ENCODE assay signal across 2 cellular contexts in the genomic region with DNA sequence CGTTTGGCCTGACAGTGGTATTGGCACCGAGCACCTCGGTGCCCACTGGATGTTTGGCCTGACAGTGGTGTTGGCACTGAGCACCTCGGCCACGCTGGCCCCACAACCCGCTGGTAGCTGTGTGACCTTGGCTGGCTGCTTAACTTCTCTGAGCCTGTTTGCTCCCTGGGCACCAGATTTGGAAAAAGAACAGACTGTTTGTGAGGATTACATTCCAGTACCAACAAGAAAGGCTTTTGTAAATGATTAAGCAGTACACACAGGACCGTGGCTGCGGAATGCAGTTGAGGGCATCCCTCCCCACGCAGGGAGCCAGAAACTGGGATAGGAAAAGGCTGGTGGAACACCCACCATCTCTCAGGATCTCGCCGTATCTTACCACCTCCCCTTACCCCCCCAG.
TF ChIP-seq lines count a peak whose summit lies in the region.

No MANE protein-coding gene starts in this region.

TF ChIP-seq in HCT116, 20 proteins besides CTCF, POLR2A, EP300 and RAD21 (continued from another document):
- TF ChIP-seq, protein P1, sequence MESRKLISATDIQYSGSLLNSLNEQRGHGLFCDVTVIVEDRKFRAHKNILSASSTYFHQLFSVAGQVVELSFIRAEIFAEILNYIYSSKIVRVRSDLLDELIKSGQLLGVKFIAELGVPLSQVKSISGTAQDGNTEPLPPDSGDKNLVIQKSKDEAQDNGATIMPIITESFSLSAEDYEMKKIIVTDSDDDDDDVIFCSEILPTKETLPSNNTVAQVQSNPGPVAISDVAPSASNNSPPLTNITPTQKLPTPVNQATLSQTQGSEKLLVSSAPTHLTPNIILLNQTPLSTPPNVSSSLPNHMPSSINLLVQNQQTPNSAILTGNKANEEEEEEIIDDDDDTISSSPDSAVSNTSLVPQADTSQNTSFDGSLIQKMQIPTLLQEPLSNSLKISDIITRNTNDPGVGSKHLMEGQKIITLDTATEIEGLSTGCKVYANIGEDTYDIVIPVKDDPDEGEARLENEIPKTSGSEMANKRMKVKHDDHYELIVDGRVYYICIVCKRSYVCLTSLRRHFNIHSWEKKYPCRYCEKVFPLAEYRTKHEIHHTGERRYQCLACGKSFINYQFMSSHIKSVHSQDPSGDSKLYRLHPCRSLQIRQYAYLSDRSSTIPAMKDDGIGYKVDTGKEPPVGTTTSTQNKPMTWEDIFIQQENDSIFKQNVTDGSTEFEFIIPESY (IDR thresholded peaks at IDR 0.05; ENCODE audit: extremely low read depth, insufficient replicate concordance, low read length) = no peak
- TF ChIP-seq, protein P2, sequence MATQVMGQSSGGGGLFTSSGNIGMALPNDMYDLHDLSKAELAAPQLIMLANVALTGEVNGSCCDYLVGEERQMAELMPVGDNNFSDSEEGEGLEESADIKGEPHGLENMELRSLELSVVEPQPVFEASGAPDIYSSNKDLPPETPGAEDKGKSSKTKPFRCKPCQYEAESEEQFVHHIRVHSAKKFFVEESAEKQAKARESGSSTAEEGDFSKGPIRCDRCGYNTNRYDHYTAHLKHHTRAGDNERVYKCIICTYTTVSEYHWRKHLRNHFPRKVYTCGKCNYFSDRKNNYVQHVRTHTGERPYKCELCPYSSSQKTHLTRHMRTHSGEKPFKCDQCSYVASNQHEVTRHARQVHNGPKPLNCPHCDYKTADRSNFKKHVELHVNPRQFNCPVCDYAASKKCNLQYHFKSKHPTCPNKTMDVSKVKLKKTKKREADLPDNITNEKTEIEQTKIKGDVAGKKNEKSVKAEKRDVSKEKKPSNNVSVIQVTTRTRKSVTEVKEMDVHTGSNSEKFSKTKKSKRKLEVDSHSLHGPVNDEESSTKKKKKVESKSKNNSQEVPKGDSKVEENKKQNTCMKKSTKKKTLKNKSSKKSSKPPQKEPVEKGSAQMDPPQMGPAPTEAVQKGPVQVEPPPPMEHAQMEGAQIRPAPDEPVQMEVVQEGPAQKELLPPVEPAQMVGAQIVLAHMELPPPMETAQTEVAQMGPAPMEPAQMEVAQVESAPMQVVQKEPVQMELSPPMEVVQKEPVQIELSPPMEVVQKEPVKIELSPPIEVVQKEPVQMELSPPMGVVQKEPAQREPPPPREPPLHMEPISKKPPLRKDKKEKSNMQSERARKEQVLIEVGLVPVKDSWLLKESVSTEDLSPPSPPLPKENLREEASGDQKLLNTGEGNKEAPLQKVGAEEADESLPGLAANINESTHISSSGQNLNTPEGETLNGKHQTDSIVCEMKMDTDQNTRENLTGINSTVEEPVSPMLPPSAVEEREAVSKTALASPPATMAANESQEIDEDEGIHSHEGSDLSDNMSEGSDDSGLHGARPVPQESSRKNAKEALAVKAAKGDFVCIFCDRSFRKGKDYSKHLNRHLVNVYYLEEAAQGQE (IDR thresholded peaks at IDR 0.05; ENCODE audit: low read depth) = no peak
- TF ChIP-seq, protein P3, sequence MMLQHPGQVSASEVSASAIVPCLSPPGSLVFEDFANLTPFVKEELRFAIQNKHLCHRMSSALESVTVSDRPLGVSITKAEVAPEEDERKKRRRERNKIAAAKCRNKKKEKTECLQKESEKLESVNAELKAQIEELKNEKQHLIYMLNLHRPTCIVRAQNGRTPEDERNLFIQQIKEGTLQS (IDR thresholded peaks at IDR 0.05) = no peak
- no peak for TF ChIP-seq ZNF274 (IDR thresholded peaks at IDR 0.05; ENCODE audit: low read depth, low read length)

TF ChIP-seq in liver, 16 proteins besides CTCF, POLR2A, EP300 and RAD21 (continued from another document):
- TF ChIP-seq, protein P3 (IDR thresholded peaks at IDR 0.05) = no peak
- TF ChIP-seq HNF4A (conservative IDR thresholded peaks at IDR 0.05) (peak; percentile 47 to 63), SP1 (IDR thresholded peaks at IDR 0.05) (peak; percentile 58), YY1 (IDR thresholded peaks at IDR 0.05) (peak; percentile 58), RXRA (IDR thresholded peaks at IDR 0.05) (peak; percentile 70 to 73), TAF1 (conservative IDR thresholded peaks at IDR 0.05) (no peak)
- TF ChIP-seq, protein P1 (IDR thresholded peaks at IDR 0.05) = peak; percentile 25
